24 cellular contexts compared by ENCODE assay signal in the genomic region with DNA sequence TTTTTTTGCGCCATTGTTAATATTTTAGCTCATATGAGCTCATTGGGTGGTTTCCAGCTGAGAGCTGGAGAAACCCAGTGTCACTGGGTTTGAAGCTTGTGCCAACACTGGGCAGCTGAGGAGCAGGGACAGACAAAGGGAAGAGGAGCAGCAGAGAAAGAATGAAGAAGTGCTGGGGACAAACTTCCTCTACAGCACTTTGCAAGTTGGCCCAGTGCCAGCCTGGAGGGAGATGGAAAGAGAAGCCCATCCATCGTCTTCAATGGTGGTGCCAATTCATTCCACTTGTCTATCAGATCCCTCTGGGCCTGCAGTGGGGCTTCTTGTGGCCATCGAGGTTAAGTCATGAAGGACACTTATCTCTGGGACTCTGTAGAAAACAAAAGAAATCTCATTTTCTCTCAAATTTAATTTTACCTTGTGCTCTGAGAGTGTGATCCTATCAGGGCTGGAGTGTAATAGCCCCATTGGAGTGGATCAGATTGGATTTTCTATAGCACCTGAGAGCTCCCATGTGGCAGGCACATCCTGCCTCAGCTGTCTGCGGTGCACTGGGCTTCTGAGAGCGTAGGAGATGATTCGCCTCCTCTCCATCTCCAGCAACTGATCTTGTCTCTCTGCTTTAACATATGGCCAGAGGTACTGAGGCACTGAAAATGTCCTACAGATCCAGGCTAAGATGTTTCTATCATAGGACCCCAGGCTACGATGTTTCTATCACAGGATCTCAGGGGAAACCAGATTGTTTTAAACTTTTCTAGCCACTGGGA.
A peak's percentile ranks its signal among the peaks of the same experiment; 100 is the strongest.
DNase-seq lines count a peak whose midpoint lies in the region; ATAC-seq, FAIRE-seq and TF ChIP-seq lines count a peak whose summit lies in the region.
"Had no signal": no experiment of that assay in that cellular context is flagged by ENCODE, and none has a peak within 500 bp of the region (broad histone marks: within the 10 kb centered on the region; RNA-seq: fewer than 3 reads in every experiment).

No MANE protein-coding gene starts in this region.

- no peaks in the 10 kb centered on the region for H3K79me2 ChIP-seq in K562 (ENCODE audit: control insufficient read depth, insufficient read depth, low read length)

- intact Hi-C loops in K562 (cut with micrococcal nuclease) (no loop called here), sciatic nerve (cut with DNase I) (no loop called here)

- POLR2A ChIA-PET in K562 (lab: Yijun Ruan, JAX): interaction anchor here (0.6 to 0.9 kb wide), 3 partner anchors 18 to 801 kb away, joined by 3 read pairs; no protein-coding TSS in a partner anchor

- no peaks in the 10 kb centered on the region for H3K4me1 ChIP-seq in K562 (replicated peaks in 1 of 2; ENCODE audit: control insufficient read depth in 2 of 2, insufficient read depth in 2 of 2, low read length in 2 of 2)
- H3K4me1 ChIP-seq: A549, ascending aorta, foreskin keratinocyte had no signal

- TF ChIP-seq RAD21 in K562 (CRISPR knock-in tag; conservative IDR thresholded peaks at IDR 0.05 in 1 of 2, IDR thresholded peaks at IDR 0.05 in 1 of 2): no peak

- H3K27ac ChIP-seq in K562 (ENCODE audit: extremely low read depth, low read depth, low read length) (no peak overlapping the region), brain microvascular endothelial cell (no peak overlapping the region)
- H3K27ac ChIP-seq: A549; ascending aorta; BLaER1 treated with 17β-estradiol and CSF1 and Interleukin-3, amounts not matched to agents 10 nM and 100 nM; foreskin keratinocyte; GM23248 had no signal

- no peak for TF ChIP-seq POLR2A in K562 (conservative IDR thresholded peaks at IDR 0.05)

- H3K4me3 ChIP-seq in K562: no peak overlapping the region
- no peak overlapping the region for H3K4me3 ChIP-seq in brain microvascular endothelial cell (ENCODE audit: low read depth, low read length)
- H3K4me3 ChIP-seq: A549; ascending aorta; BLaER1 treated with 17β-estradiol and CSF1 and Interleukin-3, amounts not matched to agents 10 nM and 100 nM; GM23248; MG63 had no signal

- no TSS peak for BruUV-seq in K562 (replicated peaks; lab: Mats Ljungman, UMichigan)

- no peak for FAIRE-seq in K562 (lab: Jason Lieb, UNC)
- FAIRE-seq: A549, GM19239, keratinocyte had no signal

- peak; percentile 12 for DNase-seq in NCI-H82 (lab: John Stamatoyannopoulos, UW)
- DNase-seq in NCI-H82 treated with DMSO at 0.1 percent for 48 hours (lab: John Stamatoyannopoulos, UW; ENCODE audit: unreplicated experiment): no peak
- peak; percentile 35 for DNase-seq in MV-4-11 (lab: John Stamatoyannopoulos, UW)
- no peak for DNase-seq in K562 (ENCODE audit: extremely low read depth in 1 of 4, low spot score in 3 of 4)
- peak; percentile 74 for DNase-seq in sciatic nerve (ENCODE audit: low spot score)
- DNase-seq in brain microvascular endothelial cell: no peak
- DNase-seq in AG20443 (ENCODE audit: low spot score): no peak
- DNase-seq: activated B cell treated with CpG ODN at 0.5 μM for 24 hours; activated naive CD4-positive, alpha-beta T cell treated with anti-CD3 and anti-CD28 coated beads, Interleukin-2, amount 10 ng/mL, durations not matched to agents 7 days and 5 days; activated T-cell treated with anti-CD3 and anti-CD28 coated beads, Interleukin-2, amount 50 U/mL, for 4 hours; cerebellar nuclear complex; GDM1; GM23248; mammary epithelial cell; MG63; NCI-H187 treated with DMSO at 0.1 percent for 48 hours; retina had no signal

- no peaks in the 10 kb centered on the region for H3K9me1 ChIP-seq in K562 (ENCODE audit: control insufficient read depth, insufficient read depth, low read length)

- no peaks in the 10 kb centered on the region for H3K27me3 ChIP-seq in K562 (ENCODE audit: control insufficient read depth in 2 of 2, insufficient read depth in 2 of 2, low read length in 2 of 2)
- H3K27me3 ChIP-seq in brain microvascular endothelial cell (replicated peaks): no peaks in the 10 kb centered on the region
- H3K27me3 ChIP-seq: ascending aorta; BLaER1 treated with 17β-estradiol and CSF1 and Interleukin-3, amounts not matched to agents 10 nM and 100 nM; foreskin keratinocyte; MG63 had no signal

- no peak overlapping the region for H3K4me2 ChIP-seq in K562 (ENCODE audit: insufficient read depth, low read length)
- H3K4me2 ChIP-seq: A549; BLaER1 treated with 17β-estradiol and CSF1 and Interleukin-3, amounts not matched to agents 10 nM and 100 nM had no signal

- H3K9me3 ChIP-seq in K562 (replicated peaks; ENCODE audit: control insufficient read depth, insufficient read depth, low read depth, low read length): no peaks in the 10 kb centered on the region
- H3K9me3 ChIP-seq: A549, ascending aorta, MG63 had no signal

- H4K20me1 ChIP-seq in K562 (replicated peaks; ENCODE audit: control insufficient read depth, insufficient read depth, low read length): no peaks in the 10 kb centered on the region
- H4K20me1 ChIP-seq: BLaER1 treated with 17β-estradiol and CSF1 and Interleukin-3, amounts not matched to agents 10 nM and 100 nM had no signal

- no peak for TF ChIP-seq EP300 in K562 (IDR thresholded peaks at IDR 0.05; ENCODE audit: low read length)

- TF ChIP-seq CTCF in K562 (IDR thresholded peaks at IDR 0.05 in 2 of 3, conservative IDR thresholded peaks at IDR 0.05 in 1 of 3; ENCODE audit: insufficient read depth in 2 of 3, low read depth in 1 of 3, low read length in 3 of 3): no peak
- no peak for TF ChIP-seq CTCF in brain microvascular endothelial cell (IDR thresholded peaks at IDR 0.05; ENCODE audit: low read depth, low read length, missing control alignments)

- CTCF ChIA-PET in K562 (lab: Yijun Ruan, JAX; ENCODE audit: low intra/inter-chr PET ratio): no interaction called here

- no peak overlapping the region for H2AFZ ChIP-seq in K562 (ENCODE audit: low read depth, low read length)
- H2AFZ ChIP-seq: GM23248 had no signal

- in situ Hi-C loops in K562 (cut with MboI) (no loop called here), brain microvascular endothelial cell (cut with HindIII; ENCODE audit: low pct_ligation_motif_present, low sequenced_read_pairs) (no loop called here)

- 3% methylated on average over 7 of the region's 7 CpGs for WGBS in K562 (ENCODE audit: insufficient coverage, low coverage, missing lambda C conversion rate)

- ATAC-seq in K562 (no peak), sciatic nerve (no peak), GM18870 (IDR thresholded peaks at IDR 0.05; ENCODE audit: unreplicated experiment) (no peak)
- ATAC-seq: A549; activated T-cell treated with anti-CD3 and anti-CD28 coated beads, Interleukin-2, amount 50 U/mL, for 4 hours; foreskin keratinocyte had no signal

- no peaks in the 10 kb centered on the region for H3K36me3 ChIP-seq in K562 (ENCODE audit: control insufficient read depth, insufficient read depth, low read length)
- H3K36me3 ChIP-seq in brain microvascular endothelial cell (replicated peaks): no peaks in the 10 kb centered on the region
- H3K36me3 ChIP-seq: ascending aorta; BLaER1 treated with 17β-estradiol and CSF1 and Interleukin-3, amounts not matched to agents 10 nM and 100 nM; MG63 had no signal

- no peak overlapping the region for H3K9ac ChIP-seq in K562 (ENCODE audit: insufficient read depth in 1 of 2, low read depth in 2 of 2, low read length in 2 of 2)
- H3K9ac ChIP-seq: BLaER1 treated with 17β-estradiol and CSF1 and Interleukin-3, amounts not matched to agents 10 nM and 100 nM; GM23248 had no signal

TF ChIP-seq in K562, 482 proteins besides CTCF, POLR2A, EP300 and RAD21:
- TF ChIP-seq OTX1 (CRISPR knock-in tag; IDR thresholded peaks at IDR 0.05) (no peak), NFIX (CRISPR knock-in tag; IDR thresholded peaks at IDR 0.05; ENCODE audit: low read depth) (peak; percentile 60), NFIC (IDR thresholded peaks at IDR 0.05) (peak; percentile 89)

Comparison
In these comparisons a context has a peak if more than half of its experiments do, and no peak if none do; other contexts are left out.
1. DNase-seq: peak in NCI-H82 (single experiment), MV-4-11 (single experiment) and sciatic nerve (single experiment); none in NCI-H82 treated with DMSO at 0.1 percent for 48 hours (single experiment), K562 (0 of 4), brain microvascular endothelial cell (single experiment) and AG20443 (single experiment).